Comparison of ENCODE assay signal across 1 cellular context in the genomic region with DNA sequence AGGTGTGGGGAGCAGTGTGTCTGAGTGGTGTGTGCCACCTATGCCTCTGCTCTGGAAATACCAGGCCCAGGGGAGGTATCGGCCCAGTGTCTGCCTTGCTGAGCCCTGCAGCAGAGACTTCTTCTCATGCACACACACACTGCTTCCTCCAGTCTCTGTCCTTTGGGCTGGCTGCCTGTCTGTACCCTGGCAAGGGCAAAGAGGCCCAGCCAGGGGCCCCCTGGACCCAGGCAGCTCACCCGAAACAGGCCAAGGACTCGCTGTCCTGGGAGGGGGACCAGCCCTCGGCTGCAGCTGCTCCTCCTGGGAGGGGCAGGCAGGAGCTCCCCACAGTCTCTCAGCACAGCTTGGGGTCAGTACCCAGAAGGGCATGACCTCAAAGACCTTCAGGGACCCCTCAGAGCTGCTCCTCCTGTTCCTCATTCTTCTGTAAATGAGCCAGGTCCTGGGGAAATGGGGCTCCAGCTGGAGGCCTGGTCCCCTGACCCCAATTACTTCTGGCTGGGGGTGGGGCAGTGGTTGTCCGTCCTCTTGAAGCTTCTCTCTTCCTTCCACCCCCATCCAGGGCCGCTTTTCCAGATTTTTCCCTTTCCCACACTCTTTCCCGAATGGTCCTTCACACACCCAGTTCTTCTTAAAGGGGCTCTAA.
TF ChIP-seq lines count a peak whose summit lies in the region.

No MANE protein-coding gene starts in this region.

TF ChIP-seq in K562, 482 proteins besides CTCF, POLR2A, EP300 and RAD21 (continued from another document):
- TF ChIP-seq PHF8 (IDR thresholded peaks at IDR 0.05; ENCODE audit: borderline replicate concordance, low read length) (no peak; the same call in 1 of the 2 replicates), ZNF589 (CRISPR knock-in tag; IDR thresholded peaks at IDR 0.05; ENCODE audit: low read depth) (peak; percentile 30; the same call in 1 of the 2 replicates), ZFX (CRISPR knock-in tag; IDR thresholded peaks at IDR 0.05) (peak; percentile 44; the same call in 1 of the 2 replicates), NR2C1 (IDR thresholded peaks at IDR 0.05) (no peak), NR2C1 (tag; IDR thresholded peaks at IDR 0.05) (peak; percentile 34; the same call in 1 of the 2 replicates), KDM4B (IDR thresholded peaks at IDR 0.05; ENCODE audit: borderline replicate concordance in 2 of 2, low read depth in 1 of 2) (no peak), PML (IDR thresholded peaks at IDR 0.05; ENCODE audit: low read length) (no peak), LCOR (CRISPR knock-in tag; IDR thresholded peaks at IDR 0.05) (no peak), ZNF583 (CRISPR knock-in tag; IDR thresholded peaks at IDR 0.05) (peak; percentile 56; the same call in 1 of the 2 replicates), ESRRA (IDR thresholded peaks at IDR 0.05; ENCODE audit: borderline replicate concordance, low read depth) (0 out of 2 replicates have a peak, but pooled peaks have one; percentile 26), ZNF121 (CRISPR knock-in tag; conservative IDR thresholded peaks at IDR 0.05) (no peak), ERF (CRISPR knock-in tag; IDR thresholded peaks at IDR 0.05) (0 out of 2 replicates have a peak, but pooled peaks have one; percentile 43), DIDO1 (tag; IDR thresholded peaks at IDR 0.05; ENCODE audit: low read depth) (no peak), HIVEP1 (CRISPR knock-in tag; IDR thresholded peaks at IDR 0.05) (no peak)
- TF ChIP-seq, protein P1, sequence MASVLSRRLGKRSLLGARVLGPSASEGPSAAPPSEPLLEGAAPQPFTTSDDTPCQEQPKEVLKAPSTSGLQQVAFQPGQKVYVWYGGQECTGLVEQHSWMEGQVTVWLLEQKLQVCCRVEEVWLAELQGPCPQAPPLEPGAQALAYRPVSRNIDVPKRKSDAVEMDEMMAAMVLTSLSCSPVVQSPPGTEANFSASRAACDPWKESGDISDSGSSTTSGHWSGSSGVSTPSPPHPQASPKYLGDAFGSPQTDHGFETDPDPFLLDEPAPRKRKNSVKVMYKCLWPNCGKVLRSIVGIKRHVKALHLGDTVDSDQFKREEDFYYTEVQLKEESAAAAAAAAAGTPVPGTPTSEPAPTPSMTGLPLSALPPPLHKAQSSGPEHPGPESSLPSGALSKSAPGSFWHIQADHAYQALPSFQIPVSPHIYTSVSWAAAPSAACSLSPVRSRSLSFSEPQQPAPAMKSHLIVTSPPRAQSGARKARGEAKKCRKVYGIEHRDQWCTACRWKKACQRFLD (CRISPR knock-in tag; IDR thresholded peaks at IDR 0.05): 0 out of 2 replicates have a peak, but pooled peaks have one; percentile 23
- TF ChIP-seq, protein P2, sequence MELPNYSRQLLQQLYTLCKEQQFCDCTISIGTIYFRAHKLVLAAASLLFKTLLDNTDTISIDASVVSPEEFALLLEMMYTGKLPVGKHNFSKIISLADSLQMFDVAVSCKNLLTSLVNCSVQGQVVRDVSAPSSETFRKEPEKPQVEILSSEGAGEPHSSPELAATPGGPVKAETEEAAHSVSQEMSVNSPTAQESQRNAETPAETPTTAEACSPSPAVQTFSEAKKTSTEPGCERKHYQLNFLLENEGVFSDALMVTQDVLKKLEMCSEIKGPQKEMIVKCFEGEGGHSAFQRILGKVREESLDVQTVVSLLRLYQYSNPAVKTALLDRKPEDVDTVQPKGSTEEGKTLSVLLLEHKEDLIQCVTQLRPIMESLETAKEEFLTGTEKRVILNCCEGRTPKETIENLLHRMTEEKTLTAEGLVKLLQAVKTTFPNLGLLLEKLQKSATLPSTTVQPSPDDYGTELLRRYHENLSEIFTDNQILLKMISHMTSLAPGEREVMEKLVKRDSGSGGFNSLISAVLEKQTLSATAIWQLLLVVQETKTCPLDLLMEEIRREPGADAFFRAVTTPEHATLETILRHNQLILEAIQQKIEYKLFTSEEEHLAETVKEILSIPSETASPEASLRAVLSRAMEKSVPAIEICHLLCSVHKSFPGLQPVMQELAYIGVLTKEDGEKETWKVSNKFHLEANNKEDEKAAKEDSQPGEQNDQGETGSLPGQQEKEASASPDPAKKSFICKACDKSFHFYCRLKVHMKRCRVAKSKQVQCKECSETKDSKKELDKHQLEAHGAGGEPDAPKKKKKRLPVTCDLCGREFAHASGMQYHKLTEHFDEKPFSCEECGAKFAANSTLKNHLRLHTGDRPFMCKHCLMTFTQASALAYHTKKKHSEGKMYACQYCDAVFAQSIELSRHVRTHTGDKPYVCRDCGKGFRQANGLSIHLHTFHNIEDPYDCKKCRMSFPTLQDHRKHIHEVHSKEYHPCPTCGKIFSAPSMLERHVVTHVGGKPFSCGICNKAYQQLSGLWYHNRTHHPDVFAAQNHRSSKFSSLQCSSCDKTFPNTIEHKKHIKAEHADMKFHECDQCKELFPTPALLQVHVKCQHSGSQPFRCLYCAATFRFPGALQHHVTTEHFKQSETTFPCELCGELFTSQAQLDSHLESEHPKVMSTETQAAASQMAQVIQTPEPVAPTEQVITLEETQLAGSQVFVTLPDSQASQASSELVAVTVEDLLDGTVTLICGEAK (IDR thresholded peaks at IDR 0.05): no peak
- TF ChIP-seq, protein P2 (CRISPR knock-in tag; IDR thresholded peaks at IDR 0.05): no peak
- TF ChIP-seq, protein P3, sequence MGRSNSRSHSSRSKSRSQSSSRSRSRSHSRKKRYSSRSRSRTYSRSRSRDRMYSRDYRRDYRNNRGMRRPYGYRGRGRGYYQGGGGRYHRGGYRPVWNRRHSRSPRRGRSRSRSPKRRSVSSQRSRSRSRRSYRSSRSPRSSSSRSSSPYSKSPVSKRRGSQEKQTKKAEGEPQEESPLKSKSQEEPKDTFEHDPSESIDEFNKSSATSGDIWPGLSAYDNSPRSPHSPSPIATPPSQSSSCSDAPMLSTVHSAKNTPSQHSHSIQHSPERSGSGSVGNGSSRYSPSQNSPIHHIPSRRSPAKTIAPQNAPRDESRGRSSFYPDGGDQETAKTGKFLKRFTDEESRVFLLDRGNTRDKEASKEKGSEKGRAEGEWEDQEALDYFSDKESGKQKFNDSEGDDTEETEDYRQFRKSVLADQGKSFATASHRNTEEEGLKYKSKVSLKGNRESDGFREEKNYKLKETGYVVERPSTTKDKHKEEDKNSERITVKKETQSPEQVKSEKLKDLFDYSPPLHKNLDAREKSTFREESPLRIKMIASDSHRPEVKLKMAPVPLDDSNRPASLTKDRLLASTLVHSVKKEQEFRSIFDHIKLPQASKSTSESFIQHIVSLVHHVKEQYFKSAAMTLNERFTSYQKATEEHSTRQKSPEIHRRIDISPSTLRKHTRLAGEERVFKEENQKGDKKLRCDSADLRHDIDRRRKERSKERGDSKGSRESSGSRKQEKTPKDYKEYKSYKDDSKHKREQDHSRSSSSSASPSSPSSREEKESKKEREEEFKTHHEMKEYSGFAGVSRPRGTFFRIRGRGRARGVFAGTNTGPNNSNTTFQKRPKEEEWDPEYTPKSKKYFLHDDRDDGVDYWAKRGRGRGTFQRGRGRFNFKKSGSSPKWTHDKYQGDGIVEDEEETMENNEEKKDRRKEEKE (IDR thresholded peaks at IDR 0.05; ENCODE audit: borderline replicate concordance in 1 of 2, control insufficient read depth in 1 of 2, low read depth in 2 of 2, low read length in 1 of 2): no peak
- TF ChIP-seq, protein P4, sequence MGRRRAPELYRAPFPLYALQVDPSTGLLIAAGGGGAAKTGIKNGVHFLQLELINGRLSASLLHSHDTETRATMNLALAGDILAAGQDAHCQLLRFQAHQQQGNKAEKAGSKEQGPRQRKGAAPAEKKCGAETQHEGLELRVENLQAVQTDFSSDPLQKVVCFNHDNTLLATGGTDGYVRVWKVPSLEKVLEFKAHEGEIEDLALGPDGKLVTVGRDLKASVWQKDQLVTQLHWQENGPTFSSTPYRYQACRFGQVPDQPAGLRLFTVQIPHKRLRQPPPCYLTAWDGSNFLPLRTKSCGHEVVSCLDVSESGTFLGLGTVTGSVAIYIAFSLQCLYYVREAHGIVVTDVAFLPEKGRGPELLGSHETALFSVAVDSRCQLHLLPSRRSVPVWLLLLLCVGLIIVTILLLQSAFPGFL (CRISPR knock-in tag; IDR thresholded peaks at IDR 0.05): no peak
